ENCODE assay signal across 8 cellular contexts in genomic region chr5:95859327-95860060, GRCh38.
DNase-seq lines count a peak whose midpoint lies in the region; ATAC-seq lines count a peak whose summit lies in the region.

No MANE protein-coding gene starts in this region.

- no peaks in the 10 kb centered on the region for H3K27me3 Mint-ChIP-seq in stimulated activated naive B cell treated with anti-CD40 and anti-IgM and Interleukin-4, amounts not matched to agents 10 μg/mL and 1 μg/mL and 100 μg/mL, for 72 hours

- no peaks in the 10 kb centered on the region for H3K36me3 Mint-ChIP-seq in stimulated activated naive B cell treated with anti-CD40 and anti-IgM and Interleukin-4, amounts not matched to agents 10 μg/mL and 1 μg/mL and 100 μg/mL, for 72 hours

- H3K4me3 Mint-ChIP-seq in stimulated activated naive B cell treated with anti-CD40 and anti-IgM and Interleukin-4, amounts not matched to agents 10 μg/mL and 1 μg/mL and 100 μg/mL, for 72 hours = peak overlapping the region in 1 of 2 donors; percentile 72

- peak overlapping the region; percentile 86 for H3K27ac Mint-ChIP-seq in stimulated activated naive B cell treated with anti-CD40 and anti-IgM and Interleukin-4, amounts not matched to agents 10 μg/mL and 1 μg/mL and 100 μg/mL, for 72 hours

- no peaks in the 10 kb centered on the region for H3K9me3 Mint-ChIP-seq in stimulated activated naive B cell treated with anti-CD40 and anti-IgM and Interleukin-4, amounts not matched to agents 10 μg/mL and 1 μg/mL and 100 μg/mL, for 72 hours

- H3K4me1 Mint-ChIP-seq in stimulated activated naive B cell treated with anti-CD40 and anti-IgM and Interleukin-4, amounts not matched to agents 10 μg/mL and 1 μg/mL and 100 μg/mL, for 72 hours = peaks cover 37 to 55% of the 10 kb centered on the region in 2 donors

- peak; percentile 27 for DNase-seq in NCI-H510A treated with DMSO at 0.1 percent for 48 hours (lab: John Stamatoyannopoulos, UW)
- no peak for DNase-seq in NCI-H510A (lab: John Stamatoyannopoulos, UW)
- DNase-seq in activated T-cell treated with anti-CD3 and anti-CD28 coated beads, Interleukin-2, amount 50 U/mL, for 48 hours = peak; percentile 19 to 22
- DNase-seq in hepatic stellate cell (ENCODE audit: low spot score) = peak; percentile 53
- no peak for DNase-seq in stimulated activated naive B cell treated with anti-CD40 and anti-IgM and Interleukin-4, amounts not matched to agents 10 μg/mL and 1 μg/mL and 100 μg/mL, for 72 hours
- DNase-seq in foreskin melanocyte = no peak
- DNase-seq in COLO668 (lab: John Stamatoyannopoulos, UW; ENCODE audit: unreplicated experiment) = no peak
- DNase-seq in COR-L47 (lab: John Stamatoyannopoulos, UW) = no peak

- ATAC-seq in stimulated activated naive B cell treated with anti-CD40 and anti-IgM and Interleukin-4, amounts not matched to agents 10 μg/mL and 1 μg/mL and 100 μg/mL, for 72 hours (replicated peaks) = no peak

Comparison
In these comparisons a context has a peak if more than half of its experiments do, and no peak if none do; other contexts are left out.
1. DNase-seq: peak in NCI-H510A treated with DMSO at 0.1 percent for 48 hours (single experiment), activated T-cell treated with anti-CD3 and anti-CD28 coated beads, Interleukin-2, amount 50 U/mL, for 48 hours (2 of 2) and hepatic stellate cell (single experiment); none in NCI-H510A (single experiment), stimulated activated naive B cell treated with anti-CD40 and anti-IgM and Interleukin-4, amounts not matched to agents 10 μg/mL and 1 μg/mL and 100 μg/mL, for 72 hours (single experiment), foreskin melanocyte (single experiment), COLO668 (single experiment) and COR-L47 (single experiment).